In the genomic region with DNA sequence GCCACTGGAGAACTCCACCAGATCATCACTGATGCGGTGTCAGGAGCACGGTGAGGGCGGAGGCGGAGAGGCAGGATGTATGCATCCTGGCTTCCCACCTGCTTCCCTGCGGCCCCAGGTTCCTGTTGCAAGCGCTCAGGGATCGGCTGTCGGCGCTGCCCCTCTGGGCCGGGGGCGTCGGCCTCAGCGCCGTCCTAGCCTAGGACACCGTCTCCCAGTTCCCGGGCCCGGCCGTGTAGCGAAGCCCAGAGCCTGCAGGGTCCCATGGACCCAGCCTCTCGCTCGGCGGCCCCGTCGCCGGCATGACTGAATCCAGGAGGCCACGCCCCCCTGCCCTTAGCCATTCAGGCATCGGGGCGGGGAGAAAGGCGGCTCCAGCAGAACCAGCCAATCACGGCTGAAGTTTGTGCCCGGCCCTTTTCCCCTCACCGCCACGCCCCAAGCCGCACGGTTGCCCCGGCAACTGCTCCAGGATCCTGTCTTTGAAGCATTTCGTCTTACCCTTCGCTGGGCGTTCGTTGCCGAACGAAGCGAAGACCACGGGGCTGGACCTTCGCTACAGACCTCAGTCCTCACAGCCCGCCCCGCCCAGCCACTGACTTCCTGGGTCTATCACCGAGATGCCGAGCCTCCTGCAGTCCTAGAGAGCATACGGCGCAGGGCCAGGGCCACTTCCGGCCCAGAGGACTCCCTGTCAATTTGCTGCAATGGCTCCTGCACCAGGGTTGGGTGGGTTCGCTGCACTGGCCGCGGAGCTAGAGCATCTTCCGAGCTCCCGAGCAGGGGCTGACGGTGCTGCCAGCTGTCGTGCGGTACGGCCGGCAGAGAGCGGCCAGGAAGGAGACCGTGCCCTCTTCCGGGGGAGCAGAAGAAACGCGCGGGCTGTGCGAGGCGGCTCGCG, we compare ENCODE assay signal across 1 cellular context.
A peak's percentile ranks its signal among the peaks of the same experiment; 100 is the strongest.
TF ChIP-seq lines count a peak whose summit lies in the region.

No MANE protein-coding gene starts in this region.

TF ChIP-seq in SK-N-SH, 30 proteins besides CTCF, POLR2A, EP300 and RAD21 (continued from another document):
- peak; percentile 84 for TF ChIP-seq ELF1 (IDR thresholded peaks at IDR 0.05)
- no peak for TF ChIP-seq FOXM1 (IDR thresholded peaks at IDR 0.05; ENCODE audit: low read depth)
- no peak for TF ChIP-seq GATA2 (CRISPR knock-in tag; IDR thresholded peaks at IDR 0.05)
- peak; percentile 78 for TF ChIP-seq GABPA (IDR thresholded peaks at IDR 0.05; ENCODE audit: low read depth)
- peak; percentile 77 for TF ChIP-seq YY1 (IDR thresholded peaks at IDR 0.05; ENCODE audit: low read depth)
- no peak for TF ChIP-seq SMC3 (IDR thresholded peaks at IDR 0.05; ENCODE audit: low read depth, low read length)
- no peak for TF ChIP-seq NRF1 (IDR thresholded peaks at IDR 0.05; ENCODE audit: low read depth, low read length)
- no peak for TF ChIP-seq FOSL2 (IDR thresholded peaks at IDR 0.05; ENCODE audit: borderline replicate concordance, low read depth)
- peak; percentile 74; the same call in 1 of the 2 replicates for TF ChIP-seq POLR2AphosphoS5 (IDR thresholded peaks at IDR 0.05; ENCODE audit: low read depth, low read length)
- TF ChIP-seq, protein P1, sequence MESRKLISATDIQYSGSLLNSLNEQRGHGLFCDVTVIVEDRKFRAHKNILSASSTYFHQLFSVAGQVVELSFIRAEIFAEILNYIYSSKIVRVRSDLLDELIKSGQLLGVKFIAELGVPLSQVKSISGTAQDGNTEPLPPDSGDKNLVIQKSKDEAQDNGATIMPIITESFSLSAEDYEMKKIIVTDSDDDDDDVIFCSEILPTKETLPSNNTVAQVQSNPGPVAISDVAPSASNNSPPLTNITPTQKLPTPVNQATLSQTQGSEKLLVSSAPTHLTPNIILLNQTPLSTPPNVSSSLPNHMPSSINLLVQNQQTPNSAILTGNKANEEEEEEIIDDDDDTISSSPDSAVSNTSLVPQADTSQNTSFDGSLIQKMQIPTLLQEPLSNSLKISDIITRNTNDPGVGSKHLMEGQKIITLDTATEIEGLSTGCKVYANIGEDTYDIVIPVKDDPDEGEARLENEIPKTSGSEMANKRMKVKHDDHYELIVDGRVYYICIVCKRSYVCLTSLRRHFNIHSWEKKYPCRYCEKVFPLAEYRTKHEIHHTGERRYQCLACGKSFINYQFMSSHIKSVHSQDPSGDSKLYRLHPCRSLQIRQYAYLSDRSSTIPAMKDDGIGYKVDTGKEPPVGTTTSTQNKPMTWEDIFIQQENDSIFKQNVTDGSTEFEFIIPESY (IDR thresholded peaks at IDR 0.05; ENCODE audit: borderline replicate concordance, low read depth), result no peak
- peak; percentile 7; the same call in 1 of the 2 replicates for TF ChIP-seq RCOR1 (IDR thresholded peaks at IDR 0.05; ENCODE audit: low read length)
- TF ChIP-seq, protein P2, sequence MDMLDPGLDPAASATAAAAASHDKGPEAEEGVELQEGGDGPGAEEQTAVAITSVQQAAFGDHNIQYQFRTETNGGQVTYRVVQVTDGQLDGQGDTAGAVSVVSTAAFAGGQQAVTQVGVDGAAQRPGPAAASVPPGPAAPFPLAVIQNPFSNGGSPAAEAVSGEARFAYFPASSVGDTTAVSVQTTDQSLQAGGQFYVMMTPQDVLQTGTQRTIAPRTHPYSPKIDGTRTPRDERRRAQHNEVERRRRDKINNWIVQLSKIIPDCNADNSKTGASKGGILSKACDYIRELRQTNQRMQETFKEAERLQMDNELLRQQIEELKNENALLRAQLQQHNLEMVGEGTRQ (IDR thresholded peaks at IDR 0.05; ENCODE audit: borderline replicate concordance, low read depth, low read length), result no peak
- no peak for TF ChIP-seq FOXJ3 (CRISPR knock-in tag; IDR thresholded peaks at IDR 0.05)
- TF ChIP-seq EZH2phosphoT487 (IDR thresholded peaks at IDR 0.05; ENCODE audit: borderline replicate concordance, low read depth), result no peak
- TF ChIP-seq, protein P3, sequence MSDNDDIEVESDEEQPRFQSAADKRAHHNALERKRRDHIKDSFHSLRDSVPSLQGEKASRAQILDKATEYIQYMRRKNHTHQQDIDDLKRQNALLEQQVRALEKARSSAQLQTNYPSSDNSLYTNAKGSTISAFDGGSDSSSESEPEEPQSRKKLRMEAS (IDR thresholded peaks at IDR 0.05; ENCODE audit: low read depth), result peak; percentile 4; the same call in 1 of the 2 replicates
- no peak for TF ChIP-seq MEF2A (IDR thresholded peaks at IDR 0.05; ENCODE audit: borderline replicate concordance, low read depth)
- TF ChIP-seq, protein P4, sequence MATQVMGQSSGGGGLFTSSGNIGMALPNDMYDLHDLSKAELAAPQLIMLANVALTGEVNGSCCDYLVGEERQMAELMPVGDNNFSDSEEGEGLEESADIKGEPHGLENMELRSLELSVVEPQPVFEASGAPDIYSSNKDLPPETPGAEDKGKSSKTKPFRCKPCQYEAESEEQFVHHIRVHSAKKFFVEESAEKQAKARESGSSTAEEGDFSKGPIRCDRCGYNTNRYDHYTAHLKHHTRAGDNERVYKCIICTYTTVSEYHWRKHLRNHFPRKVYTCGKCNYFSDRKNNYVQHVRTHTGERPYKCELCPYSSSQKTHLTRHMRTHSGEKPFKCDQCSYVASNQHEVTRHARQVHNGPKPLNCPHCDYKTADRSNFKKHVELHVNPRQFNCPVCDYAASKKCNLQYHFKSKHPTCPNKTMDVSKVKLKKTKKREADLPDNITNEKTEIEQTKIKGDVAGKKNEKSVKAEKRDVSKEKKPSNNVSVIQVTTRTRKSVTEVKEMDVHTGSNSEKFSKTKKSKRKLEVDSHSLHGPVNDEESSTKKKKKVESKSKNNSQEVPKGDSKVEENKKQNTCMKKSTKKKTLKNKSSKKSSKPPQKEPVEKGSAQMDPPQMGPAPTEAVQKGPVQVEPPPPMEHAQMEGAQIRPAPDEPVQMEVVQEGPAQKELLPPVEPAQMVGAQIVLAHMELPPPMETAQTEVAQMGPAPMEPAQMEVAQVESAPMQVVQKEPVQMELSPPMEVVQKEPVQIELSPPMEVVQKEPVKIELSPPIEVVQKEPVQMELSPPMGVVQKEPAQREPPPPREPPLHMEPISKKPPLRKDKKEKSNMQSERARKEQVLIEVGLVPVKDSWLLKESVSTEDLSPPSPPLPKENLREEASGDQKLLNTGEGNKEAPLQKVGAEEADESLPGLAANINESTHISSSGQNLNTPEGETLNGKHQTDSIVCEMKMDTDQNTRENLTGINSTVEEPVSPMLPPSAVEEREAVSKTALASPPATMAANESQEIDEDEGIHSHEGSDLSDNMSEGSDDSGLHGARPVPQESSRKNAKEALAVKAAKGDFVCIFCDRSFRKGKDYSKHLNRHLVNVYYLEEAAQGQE (IDR thresholded peaks at IDR 0.05; ENCODE audit: low read depth, low read length), result no peak
- TF ChIP-seq MXI1 (IDR thresholded peaks at IDR 0.05; ENCODE audit: low read depth, low read length), result peak; percentile 80
- peak; percentile 12 for TF ChIP-seq CHD2 (IDR thresholded peaks at IDR 0.05; ENCODE audit: low read length, partially characterized antibody)
- no peak for TF ChIP-seq NFIC (IDR thresholded peaks at IDR 0.05; ENCODE audit: borderline replicate concordance)
- no peak for TF ChIP-seq RXRA (IDR thresholded peaks at IDR 0.05; ENCODE audit: borderline replicate concordance, low read depth)
- TF ChIP-seq JUND (IDR thresholded peaks at IDR 0.05), result no peak; the same call in 1 of the 2 replicates
- TF ChIP-seq, protein P5, sequence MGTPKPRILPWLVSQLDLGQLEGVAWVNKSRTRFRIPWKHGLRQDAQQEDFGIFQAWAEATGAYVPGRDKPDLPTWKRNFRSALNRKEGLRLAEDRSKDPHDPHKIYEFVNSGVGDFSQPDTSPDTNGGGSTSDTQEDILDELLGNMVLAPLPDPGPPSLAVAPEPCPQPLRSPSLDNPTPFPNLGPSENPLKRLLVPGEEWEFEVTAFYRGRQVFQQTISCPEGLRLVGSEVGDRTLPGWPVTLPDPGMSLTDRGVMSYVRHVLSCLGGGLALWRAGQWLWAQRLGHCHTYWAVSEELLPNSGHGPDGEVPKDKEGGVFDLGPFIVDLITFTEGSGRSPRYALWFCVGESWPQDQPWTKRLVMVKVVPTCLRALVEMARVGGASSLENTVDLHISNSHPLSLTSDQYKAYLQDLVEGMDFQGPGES (IDR thresholded peaks at IDR 0.05; ENCODE audit: low read depth, low read length), result no peak
- no peak for TF ChIP-seq TEAD4 (IDR thresholded peaks at IDR 0.05; ENCODE audit: borderline replicate concordance, insufficient read depth)
